Comparison of ENCODE assay signal across 1 cellular context in genomic region chr13:74767031-74767430, GRCh38.
TF ChIP-seq lines count a peak whose summit lies in the region.

No MANE protein-coding gene starts in this region.

TF ChIP-seq in K562, 482 proteins besides CTCF, POLR2A, EP300 and RAD21 (continued from another document):
- TF ChIP-seq ZNF318 (IDR thresholded peaks at IDR 0.05; ENCODE audit: borderline replicate concordance in 1 of 2, low read depth in 1 of 2) (no peak), GTF3C2 (IDR thresholded peaks at IDR 0.05; ENCODE audit: borderline replicate concordance, extremely low read depth, insufficient read length) (no peak), SNAPC5 (CRISPR knock-in tag; IDR thresholded peaks at IDR 0.05) (no peak), ZNF507 (tag; conservative IDR thresholded peaks at IDR 0.05) (no peak), GATAD2B (IDR thresholded peaks at IDR 0.05; ENCODE audit: borderline replicate concordance) (no peak), CEBPG (CRISPR knock-in tag; IDR thresholded peaks at IDR 0.05) (no peak), CEBPG (tag; conservative IDR thresholded peaks at IDR 0.05 in 1 of 2, IDR thresholded peaks at IDR 0.05 in 1 of 2) (0 out of 4 replicates have a peak, but pooled peaks have one; percentile 10 to 29), PBX2 (CRISPR knock-in tag; IDR thresholded peaks at IDR 0.05; ENCODE audit: low read depth) (no peak), PBX2 (tag; conservative IDR thresholded peaks at IDR 0.05; ENCODE audit: low read depth) (no peak), CEBPB (tag; IDR thresholded peaks at IDR 0.05) (peak; percentile 13; the same call in 1 of the 2 replicates), E2F4 (CRISPR knock-in tag; IDR thresholded peaks at IDR 0.05; ENCODE audit: low read depth) (no peak)
TF ChIP-seq in K562: peak in this region for 3.
